14 cellular contexts compared by ENCODE assay signal in genomic region chr1:81804320-81804719, GRCh38. TPM values are rescaled to one million over a fixed set of nuclear protein-coding genes. Genes with fewer than 3 reads are reported as not detected.
DNase-seq lines count a peak whose midpoint lies in the region; ATAC-seq and TF ChIP-seq lines count a peak whose summit lies in the region.
"Had no signal": no experiment of that assay in that cellular context is flagged by ENCODE, and none has a peak within 500 bp of the region (broad histone marks: within the 10 kb centered on the region; RNA-seq: fewer than 3 reads in every experiment).

No MANE protein-coding gene starts in this region.

- H3K4me3 ChIP-seq in GM23338: peak overlapping the region; percentile 80
- H3K4me3 ChIP-seq in ascending aorta: peak overlapping the region; percentile 74 to 96
- H3K4me3 ChIP-seq in iPS-18a (ENCODE audit: low read length): peak overlapping the region; percentile 81
- peak overlapping the region; percentile 69 for H3K4me3 ChIP-seq in rectal smooth muscle tissue (ENCODE audit: low read length)
- H3K4me3 ChIP-seq: GM12878 had no signal

- H3K9me3 ChIP-seq in ascending aorta (no peaks in the 10 kb centered on the region), iPS-18a (ENCODE audit: control insufficient read depth, low read depth, low read length) (no peaks in the 10 kb centered on the region)

- no peak overlapping the region for H3K27ac Mint-ChIP-seq in GM23338
- H3K27ac Mint-ChIP-seq: activated naive CD8-positive, alpha-beta T cell treated with anti-CD3 and anti-CD28 coated beads, Interleukin-2, amount 10 ng/mL, durations not matched to agents 7 days and 5 days; CD8-positive, alpha-beta memory T cell had no signal

- H3K4me3 Mint-ChIP-seq in GM23338: peak overlapping the region; percentile 89
- H3K4me3 Mint-ChIP-seq: activated naive CD8-positive, alpha-beta T cell treated with anti-CD3 and anti-CD28 coated beads, Interleukin-2, amount 10 ng/mL, durations not matched to agents 7 days and 5 days; CD8-positive, alpha-beta memory T cell had no signal

- H3K4me1 Mint-ChIP-seq in GM23338: peaks cover 45% of the 10 kb centered on the region
- H3K4me1 Mint-ChIP-seq: CD8-positive, alpha-beta memory T cell had no signal

- intact Hi-C loops in ascending aorta (cut with DNase I): loop anchor here (5.0 to 10.0 kb wide), 5 partner anchors 143 to 760 kb away; no protein-coding TSS in a partner anchor

- peak overlapping the region; percentile 84 for H3K4me2 ChIP-seq in GM23338

- DNase-seq in GM23338 (ENCODE audit: low spot score): peak; percentile 76
- DNase-seq in ascending aorta (ENCODE audit: low spot score in 2 of 2): no peak
- no peak for DNase-seq in activated effector memory CD4-positive, alpha-beta T cell treated with Interleukin-2 at 50 U/mL for 16 hours
- DNase-seq in activated CD4-positive, alpha-beta T cell treated with anti-CD3 and anti-CD28 coated beads for 4 hours: no peak
- no peak for DNase-seq in activated T-cell treated with anti-CD3 and anti-CD28 coated beads, Interleukin-2, amount 50 U/mL, for 1 hour
- DNase-seq: activated naive CD8-positive, alpha-beta T cell treated with anti-CD3 and anti-CD28 coated beads, Interleukin-2, amount 10 ng/mL, durations not matched to agents 7 days and 5 days; CD8-positive, alpha-beta memory T cell; NCI-H2107; stimulated activated CD4-positive, alpha-beta T cell treated with anti-CD3 and anti-CD28 coated beads, Interleukin-2, amount 100 ng/mL, for 48 hours had no signal

- peaks cover 52% of the 10 kb centered on the region for H3K4me1 ChIP-seq in GM23338 (ENCODE audit: insufficient read depth)
- peaks cover 0 to 11% of the 10 kb centered on the region in 2 donors for H3K4me1 ChIP-seq in ascending aorta
- H3K4me1 ChIP-seq in iPS-18a (ENCODE audit: control insufficient read depth, low read depth, low read length): peaks cover 46% of the 10 kb centered on the region
- H3K4me1 ChIP-seq in rectal smooth muscle tissue (ENCODE audit: control insufficient read depth, insufficient read depth, low read length): no peaks in the 10 kb centered on the region

- no peaks in the 10 kb centered on the region for H3K9me2 ChIP-seq in GM23338 (ENCODE audit: insufficient read depth)

- no peaks in the 10 kb centered on the region for H3K27me3 ChIP-seq in GM23338 (ENCODE audit: insufficient read depth)
- H3K27me3 ChIP-seq in ascending aorta: no peaks in the 10 kb centered on the region
- no peaks in the 10 kb centered on the region for H3K27me3 ChIP-seq in iPS-18a (ENCODE audit: control insufficient read depth, insufficient read depth, low read length)
- H3K27me3 ChIP-seq in rectal smooth muscle tissue (ENCODE audit: control insufficient read depth, insufficient read depth, low read length): peaks cover 7% of the 10 kb centered on the region

- peaks cover 2% of the 10 kb centered on the region; the same call in 1 of the 3 replicates for H3K9me3 Mint-ChIP-seq in GM23338
- H3K9me3 Mint-ChIP-seq: activated naive CD8-positive, alpha-beta T cell treated with anti-CD3 and anti-CD28 coated beads, Interleukin-2, amount 10 ng/mL, durations not matched to agents 7 days and 5 days had no signal

- ATAC-seq in GM23338 (no peak), GM21528 (IDR thresholded peaks at IDR 0.05; ENCODE audit: low FRiP score, unreplicated experiment) (no peak)
- ATAC-seq: esophagus mucosa, GM12878 had no signal

- H3K27me3 Mint-ChIP-seq in GM23338 (ENCODE audit: insufficient read depth, low read depth, poor library complexity): peaks cover 2% of the 10 kb centered on the region

- H3K9ac ChIP-seq in iPS-18a (ENCODE audit: low read length) (peak overlapping the region; percentile 70), rectal smooth muscle tissue (ENCODE audit: low read length) (no peak overlapping the region)

- no peaks in the 10 kb centered on the region; the same call in none of the 2 replicates for H4K20me1 ChIP-seq in GM23338 (replicated peaks; ENCODE audit: insufficient read depth)

- H3K36me3 ChIP-seq in GM23338 (ENCODE audit: insufficient read depth) (no peaks in the 10 kb centered on the region), ascending aorta (no peaks in the 10 kb centered on the region), iPS-18a (ENCODE audit: control insufficient read depth, low read depth, low read length) (no peaks in the 10 kb centered on the region), rectal smooth muscle tissue (ENCODE audit: control insufficient read depth, insufficient read depth, low read length) (no peaks in the 10 kb centered on the region)

- peak overlapping the region; percentile 11; the same call in 1 of the 2 replicates for H3K27ac ChIP-seq in GM23338 (ENCODE audit: low read depth)
- H3K27ac ChIP-seq in ascending aorta: peak overlapping the region; percentile 96 to 100
- no peak overlapping the region for H3K27ac ChIP-seq in iPS-18a (ENCODE audit: low read length)
- H3K27ac ChIP-seq in rectal smooth muscle tissue (ENCODE audit: low read depth, low read length): peak overlapping the region; percentile 32

- no peaks in the 10 kb centered on the region; the same call in 2 of the 3 replicates for H3K36me3 Mint-ChIP-seq in GM23338 (ENCODE audit: low read depth)
- H3K36me3 Mint-ChIP-seq: activated naive CD8-positive, alpha-beta T cell treated with anti-CD3 and anti-CD28 coated beads, Interleukin-2, amount 10 ng/mL, durations not matched to agents 7 days and 5 days had no signal

- H3F3A ChIP-seq in GM23338 (replicated peaks; ENCODE audit: low read depth): no peaks in the 10 kb centered on the region

- TF ChIP-seq CTCF in GM23338 (conservative IDR thresholded peaks at IDR 0.05; ENCODE audit: low read depth in 2 of 2): no peak
- no peak for TF ChIP-seq CTCF in ascending aorta (IDR thresholded peaks at IDR 0.05)

- peaks cover 72% of the 10 kb centered on the region for H3K79me2 ChIP-seq in GM23338 (replicated peaks; ENCODE audit: insufficient read depth)

- no peak overlapping the region for H2AFZ ChIP-seq in GM23338

TF ChIP-seq in GM23338, 12 proteins besides CTCF, POLR2A, EP300 and RAD21:
- TF ChIP-seq, protein P1, sequence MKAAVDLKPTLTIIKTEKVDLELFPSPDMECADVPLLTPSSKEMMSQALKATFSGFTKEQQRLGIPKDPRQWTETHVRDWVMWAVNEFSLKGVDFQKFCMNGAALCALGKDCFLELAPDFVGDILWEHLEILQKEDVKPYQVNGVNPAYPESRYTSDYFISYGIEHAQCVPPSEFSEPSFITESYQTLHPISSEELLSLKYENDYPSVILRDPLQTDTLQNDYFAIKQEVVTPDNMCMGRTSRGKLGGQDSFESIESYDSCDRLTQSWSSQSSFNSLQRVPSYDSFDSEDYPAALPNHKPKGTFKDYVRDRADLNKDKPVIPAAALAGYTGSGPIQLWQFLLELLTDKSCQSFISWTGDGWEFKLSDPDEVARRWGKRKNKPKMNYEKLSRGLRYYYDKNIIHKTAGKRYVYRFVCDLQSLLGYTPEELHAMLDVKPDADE (IDR thresholded peaks at IDR 0.05): no peak
- peak; percentile 76 for TF ChIP-seq NANOG (IDR thresholded peaks at IDR 0.05; ENCODE audit: borderline replicate concordance)

RNA-seq across cellular contexts. Expression of gene ADGRL2, which starts 3.6 kb away (rescaled TPM):
- total RNA-seq in GM23338 (2014; rRNA removed; shearing (Covaris generic)): 90.3 and 104 TPM in 2 replicates
- 32.9 and 38.2 TPM in 2 replicates for polyA plus RNA-seq in GM23338 (2016; fragmentation: Nextera tagmentation; extraction: Ambion mirVana)
- total RNA-seq in ascending aorta: 48.9 TPM
- total RNA-seq: activated naive CD8-positive, alpha-beta T cell treated with anti-CD3 and anti-CD28 coated beads, Interleukin-2, amount 10 ng/mL, durations not matched to agents 7 days and 5 days; CD8-positive, alpha-beta memory T cell had no signal
- polyA plus RNA-seq: CD8-positive, alpha-beta memory T cell had no signal
